In the genomic region with DNA sequence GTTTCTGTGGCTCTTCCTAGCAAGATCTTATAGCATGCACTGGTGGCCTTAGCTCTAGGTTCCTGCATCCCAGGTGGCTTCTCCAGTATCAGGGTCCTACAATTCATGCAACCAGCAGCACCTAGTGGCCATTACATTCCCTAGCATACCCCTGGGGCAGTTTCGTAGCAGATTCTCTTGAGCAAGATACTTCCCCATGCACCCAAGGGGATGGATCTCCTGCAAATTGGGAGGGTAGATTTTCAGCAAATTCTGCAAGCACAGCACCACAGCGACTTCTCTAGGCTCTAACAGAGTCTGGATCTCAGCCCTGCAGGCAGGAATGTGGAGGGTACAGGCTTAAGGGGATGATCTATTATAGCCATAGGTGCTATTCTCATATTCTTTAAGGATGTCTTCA, we compare ENCODE assay signal across 1 cellular context.
TF ChIP-seq lines count a peak whose summit lies in the region.

No MANE protein-coding gene starts in this region.

TF ChIP-seq in SK-N-SH, 30 proteins besides CTCF, POLR2A, EP300 and RAD21 (continued from another document):
- TF ChIP-seq, protein P1, sequence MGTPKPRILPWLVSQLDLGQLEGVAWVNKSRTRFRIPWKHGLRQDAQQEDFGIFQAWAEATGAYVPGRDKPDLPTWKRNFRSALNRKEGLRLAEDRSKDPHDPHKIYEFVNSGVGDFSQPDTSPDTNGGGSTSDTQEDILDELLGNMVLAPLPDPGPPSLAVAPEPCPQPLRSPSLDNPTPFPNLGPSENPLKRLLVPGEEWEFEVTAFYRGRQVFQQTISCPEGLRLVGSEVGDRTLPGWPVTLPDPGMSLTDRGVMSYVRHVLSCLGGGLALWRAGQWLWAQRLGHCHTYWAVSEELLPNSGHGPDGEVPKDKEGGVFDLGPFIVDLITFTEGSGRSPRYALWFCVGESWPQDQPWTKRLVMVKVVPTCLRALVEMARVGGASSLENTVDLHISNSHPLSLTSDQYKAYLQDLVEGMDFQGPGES (IDR thresholded peaks at IDR 0.05; ENCODE audit: low read depth, low read length), result no peak
- TF ChIP-seq TEAD4 (IDR thresholded peaks at IDR 0.05; ENCODE audit: borderline replicate concordance, insufficient read depth), result no peak
- no peak for TF ChIP-seq NRF1 (IDR thresholded peaks at IDR 0.05; ENCODE audit: low read depth, low read length)
